Comparison of ENCODE assay signal across 17 cellular contexts in the genomic region with DNA sequence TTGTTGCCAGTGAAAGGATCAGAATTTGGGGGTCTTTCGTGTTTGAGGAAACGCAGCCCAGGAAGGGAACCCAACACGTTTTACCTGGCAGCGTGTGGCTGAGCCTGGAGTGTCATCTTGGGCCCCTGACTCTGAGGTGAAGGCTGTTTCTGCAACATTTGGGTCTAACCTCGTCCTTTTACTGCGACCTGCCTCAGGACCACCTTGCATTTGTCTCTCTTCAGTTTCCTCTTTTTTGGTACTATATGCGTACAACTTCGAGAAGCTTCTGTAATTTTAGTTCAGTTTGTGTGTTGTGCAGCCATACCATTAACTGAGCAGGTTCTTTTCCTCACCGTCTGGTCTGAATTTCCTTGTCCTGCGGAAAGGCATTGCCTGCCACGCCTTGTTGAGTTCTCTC.
A peak's percentile ranks its signal among the peaks of the same experiment; 100 is the strongest.
DNase-seq lines count a peak whose midpoint lies in the region; ATAC-seq and TF ChIP-seq lines count a peak whose summit lies in the region.
"Had no signal": no experiment of that assay in that cellular context is flagged by ENCODE, and none has a peak within 500 bp of the region (broad histone marks: within the 10 kb centered on the region; RNA-seq: fewer than 3 reads in every experiment).

No MANE protein-coding gene starts in this region.

- H3K27me3 Mint-ChIP-seq in dendritic cell treated with granulocyte-macrophage colony-stimulating factor and Interleukin-4, amounts not matched to agents 40 ng/mL and 50 ng/mL, for 4 days: no peaks in the 10 kb centered on the region
- H3K27me3 Mint-ChIP-seq in stimulated activated naive CD8-positive, alpha-beta T cell treated with anti-CD3 and anti-CD28 coated beads, Interleukin-15, amount 100 ng/mL, for 72 hours: no peaks in the 10 kb centered on the region

- peaks cover 98% of the 10 kb centered on the region for H3K79me2 ChIP-seq in OCI-LY1 (ENCODE audit: insufficient read depth, low read length)
- H3K79me2 ChIP-seq: parathyroid adenoma had no signal

- H3K36me3 ChIP-seq in OCI-LY1 (ENCODE audit: insufficient read depth, low read length) (peaks cover 84% of the 10 kb centered on the region), left ventricle myocardium inferior (no peaks in the 10 kb centered on the region)
- H3K36me3 ChIP-seq: thyroid gland had no signal

- no peaks in the 10 kb centered on the region for H3K9me2 ChIP-seq in OCI-LY1 (ENCODE audit: low read depth, low read length)

- intact Hi-C loops in dendritic cell treated with granulocyte-macrophage colony-stimulating factor and Interleukin-4, amounts not matched to agents 40 ng/mL and 50 ng/mL, for 4 days (cut with micrococcal nuclease): no loop called here
- intact Hi-C loops in left ventricle myocardium inferior (cut with micrococcal nuclease): no loop called here

- H3K9me3 Mint-ChIP-seq in activated naive CD4-positive, alpha-beta T cell treated with anti-CD3 and anti-CD28 coated beads, Interleukin-2, amount 50 U/mL, for 72 hours: no peaks in the 10 kb centered on the region
- no peaks in the 10 kb centered on the region for H3K9me3 Mint-ChIP-seq in dendritic cell treated with granulocyte-macrophage colony-stimulating factor and Interleukin-4, amounts not matched to agents 40 ng/mL and 50 ng/mL, for 4 days
- H3K9me3 Mint-ChIP-seq in stimulated activated naive CD8-positive, alpha-beta T cell treated with anti-CD3 and anti-CD28 coated beads, Interleukin-15, amount 100 ng/mL, for 72 hours: peaks cover 6 to 11% of the 10 kb centered on the region in 2 donors

- H3K4me2 ChIP-seq in OCI-LY1 (ENCODE audit: low read length): peak overlapping the region; percentile 48

- H3K27ac ChIP-seq in OCI-LY1 (ENCODE audit: low read depth, low read length, poor library complexity, severe bottlenecking): peak overlapping the region; percentile 72
- no peak overlapping the region for H3K27ac ChIP-seq in left ventricle myocardium inferior (replicated peaks)
- H3K27ac ChIP-seq: parathyroid adenoma, thyroid gland had no signal

- DNase-seq in activated naive CD4-positive, alpha-beta T cell treated with anti-CD3 and anti-CD28 coated beads, Interleukin-2, amount 50 U/mL, for 72 hours (ENCODE audit: low spot score in 2 of 2): no peak
- DNase-seq in activated naive CD4-positive, alpha-beta T cell treated with Interleukin-2 at 50 U/mL for 16 hours: no peak
- DNase-seq in stimulated activated naive CD8-positive, alpha-beta T cell treated with anti-CD3 and anti-CD28 coated beads, Interleukin-15, amount 100 ng/mL, for 72 hours: no peak
- no peak for DNase-seq in left ventricle myocardium inferior
- DNase-seq: AML-193; anterior cingulate cortex; KBM-7; NCI-H1092; NCI-H526 treated with DMSO at 0.1 percent for 48 hours; stimulated activated CD4-positive, alpha-beta T cell treated with anti-CD3 and anti-CD28 coated beads, Interleukin-2, amount 100 ng/mL, for 48 hours; thyroid gland had no signal

- peaks cover 70% of the 10 kb centered on the region for H3K4me1 Mint-ChIP-seq in dendritic cell treated with granulocyte-macrophage colony-stimulating factor and Interleukin-4, amounts not matched to agents 40 ng/mL and 50 ng/mL, for 4 days (ENCODE audit: low read depth)
- H3K4me1 Mint-ChIP-seq in stimulated activated naive CD8-positive, alpha-beta T cell treated with anti-CD3 and anti-CD28 coated beads, Interleukin-15, amount 100 ng/mL, for 72 hours: peaks cover 94% of the 10 kb centered on the region

- no peaks in the 10 kb centered on the region for H3K9me3 ChIP-seq in OCI-LY1 (ENCODE audit: low read length)
- no peaks in the 10 kb centered on the region for H3K9me3 ChIP-seq in left ventricle myocardium inferior (replicated peaks)
- H3K9me3 ChIP-seq: thyroid gland had no signal

- peak overlapping the region; percentile 2; the same call in 1 of the 2 replicates for H3K9ac ChIP-seq in OCI-LY1 (ENCODE audit: low read length)
- H3K9ac ChIP-seq: parathyroid adenoma had no signal

- H4K20me1 ChIP-seq in OCI-LY1 (ENCODE audit: insufficient read depth, low read length): no peaks in the 10 kb centered on the region

- no peak for ATAC-seq in activated naive CD4-positive, alpha-beta T cell treated with anti-CD3 and anti-CD28 coated beads, Interleukin-2, amount 50 U/mL, for 72 hours
- ATAC-seq in stimulated activated naive CD8-positive, alpha-beta T cell treated with anti-CD3 and anti-CD28 coated beads, Interleukin-15, amount 100 ng/mL, for 72 hours: no peak
- ATAC-seq in HG03135 (IDR thresholded peaks at IDR 0.05; ENCODE audit: unreplicated experiment) (no peak), HG02610 (IDR thresholded peaks at IDR 0.05; ENCODE audit: unreplicated experiment) (no peak)
- ATAC-seq: Panc1 had no signal

- H3K27ac Mint-ChIP-seq in activated naive CD4-positive, alpha-beta T cell treated with anti-CD3 and anti-CD28 coated beads, Interleukin-2, amount 50 U/mL, for 72 hours: peak overlapping the region; percentile 98
- peak overlapping the region; percentile 15 for H3K27ac Mint-ChIP-seq in dendritic cell treated with granulocyte-macrophage colony-stimulating factor and Interleukin-4, amounts not matched to agents 40 ng/mL and 50 ng/mL, for 4 days
- H3K27ac Mint-ChIP-seq in stimulated activated naive CD8-positive, alpha-beta T cell treated with anti-CD3 and anti-CD28 coated beads, Interleukin-15, amount 100 ng/mL, for 72 hours: peak overlapping the region; percentile 20 to 84

- no peaks in the 10 kb centered on the region for H3F3A ChIP-seq in OCI-LY1 (ENCODE audit: insufficient read depth, low read length)

- H3K27me3 ChIP-seq in OCI-LY1 (ENCODE audit: insufficient read depth, low read length): no peaks in the 10 kb centered on the region
- H3K27me3 ChIP-seq in left ventricle myocardium inferior (ENCODE audit: low read depth): no peaks in the 10 kb centered on the region
- H3K27me3 ChIP-seq: thyroid gland had no signal

- H3K4me1 ChIP-seq in OCI-LY1 (ENCODE audit: insufficient read depth, low read length, severe bottlenecking) (peaks cover 87% of the 10 kb centered on the region), left ventricle myocardium inferior (peaks cover 68% of the 10 kb centered on the region)
- H3K4me1 ChIP-seq: parathyroid adenoma had no signal

- no peak overlapping the region for H2AFZ ChIP-seq in OCI-LY1 (ENCODE audit: low read length)
- H2AFZ ChIP-seq: parathyroid adenoma had no signal

- TF ChIP-seq CTCF in OCI-LY1 (IDR thresholded peaks at IDR 0.05; ENCODE audit: low read length) (no peak), left ventricle myocardium inferior (IDR thresholded peaks at IDR 0.05; ENCODE audit: borderline replicate concordance) (no peak)

- no peak overlapping the region for H3K4me3 Mint-ChIP-seq in dendritic cell treated with granulocyte-macrophage colony-stimulating factor and Interleukin-4, amounts not matched to agents 40 ng/mL and 50 ng/mL, for 4 days
- peak overlapping the region; percentile 79 to 80 for H3K4me3 Mint-ChIP-seq in stimulated activated naive CD8-positive, alpha-beta T cell treated with anti-CD3 and anti-CD28 coated beads, Interleukin-15, amount 100 ng/mL, for 72 hours

- peak overlapping the region; percentile 5 for H3K4me3 ChIP-seq in OCI-LY1 (ENCODE audit: low read depth, low read length, poor library complexity, severe bottlenecking)
- H3K4me3 ChIP-seq in left ventricle myocardium inferior: no peak overlapping the region
- H3K4me3 ChIP-seq: thyroid gland had no signal

- peaks cover 0 to 27% of the 10 kb centered on the region in 2 donors for H3K36me3 Mint-ChIP-seq in activated naive CD4-positive, alpha-beta T cell treated with anti-CD3 and anti-CD28 coated beads, Interleukin-2, amount 50 U/mL, for 72 hours
- no peaks in the 10 kb centered on the region for H3K36me3 Mint-ChIP-seq in dendritic cell treated with granulocyte-macrophage colony-stimulating factor and Interleukin-4, amounts not matched to agents 40 ng/mL and 50 ng/mL, for 4 days (ENCODE audit: low read depth)

Comparison
In these comparisons a context has a peak if more than half of its experiments do, and no peak if none do; other contexts are left out.
1. H3K27ac Mint-ChIP-seq: peak in every context shown above with its lines; median percentile 98 in activated naive CD4-positive, alpha-beta T cell treated with anti-CD3 and anti-CD28 coated beads, Interleukin-2, amount 50 U/mL, for 72 hours; 52 in stimulated activated naive CD8-positive, alpha-beta T cell treated with anti-CD3 and anti-CD28 coated beads, Interleukin-15, amount 100 ng/mL, for 72 hours; 15 in dendritic cell treated with granulocyte-macrophage colony-stimulating factor and Interleukin-4, amounts not matched to agents 40 ng/mL and 50 ng/mL, for 4 days.